In the genomic region with DNA sequence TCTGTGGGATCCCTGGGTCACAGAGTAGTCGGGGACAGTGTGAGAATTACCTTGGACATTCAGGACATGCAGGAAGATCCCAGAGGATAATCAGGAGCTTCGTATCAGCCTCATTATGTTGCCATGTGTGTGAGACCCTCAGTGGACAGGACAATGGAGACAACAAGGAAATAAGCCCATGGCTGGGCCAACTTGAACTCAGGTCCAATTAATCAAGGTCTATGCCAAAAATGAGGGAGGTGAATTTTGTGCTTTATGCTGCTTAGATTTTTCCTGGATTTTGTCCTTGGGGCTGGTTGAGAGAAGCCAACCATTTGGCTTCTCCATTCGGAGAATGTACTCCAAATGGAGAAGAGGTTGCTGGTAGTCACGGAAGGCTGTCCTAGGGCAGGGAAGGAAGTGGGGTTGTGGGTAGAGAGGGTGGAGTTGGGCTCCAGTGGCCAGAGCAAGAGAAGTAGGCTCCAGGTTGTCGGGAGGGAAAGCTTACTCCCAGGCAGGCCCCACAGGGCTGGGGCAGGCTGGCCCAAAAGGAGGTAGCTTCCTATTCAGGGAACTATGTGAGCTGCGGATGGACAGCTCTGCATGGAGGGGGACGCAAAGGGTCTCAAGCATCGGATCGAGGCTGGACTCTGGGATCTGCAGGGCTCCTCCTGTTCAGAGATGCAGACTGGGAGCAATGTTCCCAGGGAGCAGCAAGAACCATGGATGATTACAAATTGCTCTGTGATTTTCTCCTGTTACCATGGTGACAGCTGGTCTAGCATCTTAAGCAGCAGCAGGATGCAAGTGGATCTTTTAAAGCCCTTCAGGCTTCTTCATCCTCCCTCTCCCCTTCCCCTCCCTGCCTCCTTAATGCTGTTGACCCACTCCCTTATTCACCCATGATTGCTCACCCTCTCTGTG, we compare ENCODE assay signal across 31 cellular contexts.
DNase-seq lines count a peak whose midpoint lies in the region; ATAC-seq, FAIRE-seq and TF ChIP-seq lines count a peak whose summit lies in the region.
"Had no signal": no experiment of that assay in that cellular context is flagged by ENCODE, and none has a peak within 500 bp of the region (broad histone marks: within the 10 kb centered on the region; RNA-seq: fewer than 3 reads in every experiment).

No MANE protein-coding gene starts in this region.

- H3K9me3 Mint-ChIP-seq in type B pancreatic cell: no peaks in the 10 kb centered on the region
- H3K9me3 Mint-ChIP-seq: activated CD8-positive, alpha-beta T cell treated with anti-CD3 and anti-CD28 coated beads for 36 hours; activated naive CD4-positive, alpha-beta T cell treated with anti-CD3 and anti-CD28 coated beads, Interleukin-2, amount 50 U/mL, for 72 hours; activated T-helper 17 cell treated with anti-CD3 and anti-CD28 coated beads, Interleukin-2, amount 50 U/mL, for 72 hours; GM23338; naive thymus-derived CD8-positive, alpha-beta T cell; stimulated activated effector memory CD8-positive, alpha-beta T cell treated with anti-CD3 and anti-CD28 coated beads, Interleukin-12 subunit alpha, Interleukin-12 subunit beta, amount 100 ng/mL, for 72 hours; T-helper 1 cell treated with Interleukin-12 subunit alpha and Interleukin-12 subunit beta and Interleukin-4 antibody, amounts not matched to agents 30 μg/mL and 1 μg/mL, for 36 hours had no signal

- no peak for TF ChIP-seq CTCF in bronchial epithelial cell (IDR thresholded peaks at IDR 0.05; ENCODE audit: insufficient read depth, low read length, severe bottlenecking)
- no peak for TF ChIP-seq CTCF in lower lobe of right lung (IDR thresholded peaks at IDR 0.05)
- TF ChIP-seq CTCF in type B pancreatic cell (conservative IDR thresholded peaks at IDR 0.05): no peak

- no peaks in the 10 kb centered on the region for H3K4me1 ChIP-seq in lower lobe of right lung
- H3K4me1 ChIP-seq: right lobe of liver had no signal

- no peaks in the 10 kb centered on the region for H3K4me1 Mint-ChIP-seq in type B pancreatic cell (ENCODE audit: unreplicated experiment)
- H3K4me1 Mint-ChIP-seq: activated T-helper 17 cell treated with anti-CD3 and anti-CD28 coated beads, Interleukin-2, amount 50 U/mL, for 72 hours; CD14-positive monocyte; stimulated activated effector memory CD8-positive, alpha-beta T cell treated with anti-CD3 and anti-CD28 coated beads, Interleukin-12 subunit alpha, Interleukin-12 subunit beta, amount 100 ng/mL, for 72 hours had no signal

- no peaks in the 10 kb centered on the region for H3K9me3 ChIP-seq in lower lobe of right lung
- H3K9me3 ChIP-seq: ovary, right lobe of liver had no signal

- H3K36me3 Mint-ChIP-seq in type B pancreatic cell: no peaks in the 10 kb centered on the region
- H3K36me3 Mint-ChIP-seq: activated naive CD4-positive, alpha-beta T cell treated with anti-CD3 and anti-CD28 coated beads, Interleukin-2, amount 50 U/mL, for 72 hours; CD14-positive monocyte; naive thymus-derived CD8-positive, alpha-beta T cell; stimulated activated effector memory CD8-positive, alpha-beta T cell treated with anti-CD3 and anti-CD28 coated beads, Interleukin-12 subunit alpha, Interleukin-12 subunit beta, amount 100 ng/mL, for 72 hours had no signal

- no peak overlapping the region for H3K4me3 Mint-ChIP-seq in type B pancreatic cell
- H3K4me3 Mint-ChIP-seq: activated CD8-positive, alpha-beta T cell treated with anti-CD3 and anti-CD28 coated beads for 36 hours; activated T-helper 17 cell treated with anti-CD3 and anti-CD28 coated beads, Interleukin-2, amount 50 U/mL, for 72 hours; CD14-positive monocyte; GM23338; naive thymus-derived CD8-positive, alpha-beta T cell; stimulated activated effector memory CD8-positive, alpha-beta T cell treated with anti-CD3 and anti-CD28 coated beads, Interleukin-12 subunit alpha, Interleukin-12 subunit beta, amount 100 ng/mL, for 72 hours; T-helper 1 cell treated with Interleukin-12 subunit alpha and Interleukin-12 subunit beta and Interleukin-4 antibody, amounts not matched to agents 30 μg/mL and 1 μg/mL, for 36 hours had no signal

- peaks cover 3% of the 10 kb centered on the region for H3K27me3 ChIP-seq in bronchial epithelial cell (ENCODE audit: control insufficient read depth, insufficient read depth, low read length)
- peaks cover 13% of the 10 kb centered on the region for H3K27me3 ChIP-seq in lower lobe of right lung (ENCODE audit: low read depth)
- H3K27me3 ChIP-seq: ovary, right lobe of liver had no signal

- ATAC-seq in lower lobe of right lung (no peak), HG02798 (IDR thresholded peaks at IDR 0.05; ENCODE audit: poor library complexity, unreplicated experiment) (no peak)
- ATAC-seq: activated CD8-positive, alpha-beta T cell treated with anti-CD3 and anti-CD28 coated beads for 36 hours; activated naive CD4-positive, alpha-beta T cell treated with anti-CD3 and anti-CD28 coated beads, Interleukin-2, amount 50 U/mL, for 72 hours; activated T-helper 17 cell treated with anti-CD3 and anti-CD28 coated beads, Interleukin-2, amount 50 U/mL, for 72 hours; GM23338; naive thymus-derived CD8-positive, alpha-beta T cell; right lobe of liver; stimulated activated effector memory CD8-positive, alpha-beta T cell treated with anti-CD3 and anti-CD28 coated beads, Interleukin-12 subunit alpha, Interleukin-12 subunit beta, amount 100 ng/mL, for 72 hours had no signal

- intact Hi-C loops in lower lobe of right lung (cut with DNase I): no loop called here

- peak; percentile 32 for FAIRE-seq in bronchial epithelial cell (lab: Jason Lieb, UNC)
- FAIRE-seq: endothelial cell of umbilical vein, GM18507, islet of Langerhans, urothelium cell line had no signal

- peak; percentile 28 for DNase-seq in DMS 273 (lab: John Stamatoyannopoulos, UW; ENCODE audit: unreplicated experiment)
- DNase-seq in DMS 273 treated with DMSO at 0.1 percent for 48 hours (lab: John Stamatoyannopoulos, UW): no peak
- no peak for DNase-seq in bronchial epithelial cell (ENCODE audit: low read depth)
- peak; percentile 27 for DNase-seq in lower lobe of right lung
- no peak for DNase-seq in type B pancreatic cell (ENCODE audit: extremely low spot score, unreplicated experiment)
- DNase-seq in HUDEP-2 (lab: John Stamatoyannopoulos, UW; ENCODE audit: unreplicated experiment in 76 of 76): no peak
- DNase-seq: activated CD4-positive, alpha-beta T cell treated with anti-CD3 and anti-CD28 coated beads for 1 hour; activated CD8-positive, alpha-beta T cell treated with anti-CD3 and anti-CD28 coated beads for 36 hours; IMR-90; NCI-H1092; NCI-H187; NCI-H345; ovary; right lobe of liver; stimulated activated CD4-positive, alpha-beta T cell treated with anti-CD3 and anti-CD28 coated beads, Interleukin-12 subunit alpha, Interleukin-12 subunit beta, amount 100 ng/mL, for 4 hours; stimulated activated CD4-positive, alpha-beta T cell treated with anti-CD3 and anti-CD28 coated beads, Interleukin-4, amount 100 ng/mL, for 24 hours had no signal

- H3K36me3 ChIP-seq in bronchial epithelial cell (ENCODE audit: control insufficient read depth, insufficient read depth, low read length) (no peaks in the 10 kb centered on the region), lower lobe of right lung (no peaks in the 10 kb centered on the region)
- H3K36me3 ChIP-seq: ovary, right lobe of liver had no signal

- H3K27ac ChIP-seq in lower lobe of right lung (no peak overlapping the region), temporal lobe (ENCODE audit: low read depth, low read length) (peak overlapping the region; percentile 83)
- H3K27ac ChIP-seq: 22Rv1, ovary, right lobe of liver, RWPE1 had no signal

- H3K27ac Mint-ChIP-seq in type B pancreatic cell: no peak overlapping the region
- H3K27ac Mint-ChIP-seq: activated CD8-positive, alpha-beta T cell treated with anti-CD3 and anti-CD28 coated beads for 36 hours; activated naive CD4-positive, alpha-beta T cell treated with anti-CD3 and anti-CD28 coated beads, Interleukin-2, amount 50 U/mL, for 72 hours; activated T-helper 17 cell treated with anti-CD3 and anti-CD28 coated beads, Interleukin-2, amount 50 U/mL, for 72 hours; CD14-positive monocyte; GM23338; naive thymus-derived CD8-positive, alpha-beta T cell; stimulated activated effector memory CD8-positive, alpha-beta T cell treated with anti-CD3 and anti-CD28 coated beads, Interleukin-12 subunit alpha, Interleukin-12 subunit beta, amount 100 ng/mL, for 72 hours; T-helper 1 cell treated with Interleukin-12 subunit alpha and Interleukin-12 subunit beta and Interleukin-4 antibody, amounts not matched to agents 30 μg/mL and 1 μg/mL, for 36 hours had no signal

- H3K4me3 ChIP-seq in bronchial epithelial cell (ENCODE audit: low read depth, low read length): no peak overlapping the region
- H3K4me3 ChIP-seq in lower lobe of right lung: no peak overlapping the region
- H3K4me3 ChIP-seq: GM23338, ovary, right lobe of liver had no signal

- peaks cover 16% of the 10 kb centered on the region for H3K27me3 Mint-ChIP-seq in type B pancreatic cell

Comparison
In these comparisons a context has a peak if more than half of its experiments do, and no peak if none do; other contexts are left out.
1. DNase-seq: peak in DMS 273 (single experiment) and lower lobe of right lung (single experiment); none in DMS 273 treated with DMSO at 0.1 percent for 48 hours (single experiment), bronchial epithelial cell (single experiment), type B pancreatic cell (single experiment) and HUDEP-2 (0 of 76).